1 cellular context compared by ENCODE assay signal in genomic region chrX:9166566-9166909, GRCh38.
TF ChIP-seq lines count a peak whose summit lies in the region.

No MANE protein-coding gene starts in this region.

TF ChIP-seq in IMR-90, 13 proteins besides CTCF, POLR2A, EP300 and RAD21:
- TF ChIP-seq RFX5 (IDR thresholded peaks at IDR 0.05; ENCODE audit: low read depth, low read length) (no peak), USF2 (IDR thresholded peaks at IDR 0.05; ENCODE audit: low read depth, low read length) (no peak), BHLHE40 (IDR thresholded peaks at IDR 0.05; ENCODE audit: low read depth, low read length) (no peak), ELK1 (IDR thresholded peaks at IDR 0.05; ENCODE audit: borderline replicate concordance, low read depth, low read length) (no peak), MAFK (IDR thresholded peaks at IDR 0.05; ENCODE audit: low read depth, low read length) (no peak), CHD1 (IDR thresholded peaks at IDR 0.05; ENCODE audit: low read depth, low read length) (no peak), MXI1 (IDR thresholded peaks at IDR 0.05; ENCODE audit: borderline replicate concordance, low read depth, low read length) (no peak), SMC3 (IDR thresholded peaks at IDR 0.05; ENCODE audit: low read depth, low read length) (no peak), MAZ (IDR thresholded peaks at IDR 0.05; ENCODE audit: borderline replicate concordance, low read depth, low read length) (no peak), NFE2L2 (IDR thresholded peaks at IDR 0.05; ENCODE audit: low read depth, low read length) (no peak), FOS (IDR thresholded peaks at IDR 0.05; ENCODE audit: low read depth, low read length) (no peak), CEBPB (IDR thresholded peaks at IDR 0.05; ENCODE audit: low read depth, low read length) (no peak), RCOR1 (IDR thresholded peaks at IDR 0.05; ENCODE audit: insufficient replicate concordance, low read length) (no peak)
